Comparison of ENCODE assay signal across 9 cellular contexts in the genomic region with DNA sequence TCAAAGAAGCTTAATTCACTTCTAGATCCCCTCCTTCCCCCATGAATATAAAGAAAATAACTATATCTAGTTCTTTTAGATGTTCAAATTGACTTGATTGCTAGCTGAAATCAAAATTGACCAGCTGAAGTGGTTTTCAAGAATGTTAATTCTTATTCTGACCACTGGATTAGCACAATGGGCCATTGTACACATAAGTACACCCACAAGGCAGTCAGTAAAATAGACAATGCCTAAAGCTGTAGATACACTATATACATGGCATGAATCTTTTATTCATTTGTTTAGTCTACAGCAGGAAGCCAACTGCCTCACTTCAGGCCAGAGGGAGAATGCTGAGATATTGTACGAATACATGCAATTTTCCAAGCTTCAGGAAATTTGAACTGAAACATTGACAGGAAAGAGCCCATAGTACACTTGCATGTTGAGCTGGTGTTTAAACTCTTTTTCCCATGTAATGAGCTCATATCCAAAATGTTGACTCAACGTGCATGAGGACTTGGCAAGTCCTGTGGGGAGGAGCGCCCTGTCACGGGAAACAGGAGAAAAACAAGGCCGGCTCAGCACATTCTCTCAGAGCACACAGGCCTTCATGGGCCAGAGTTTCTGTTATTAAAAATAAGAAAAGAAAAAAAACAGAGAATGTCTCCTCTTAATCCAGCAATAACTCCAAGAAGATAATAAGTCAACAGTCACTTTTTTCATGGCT.
DNase-seq lines count a peak whose midpoint lies in the region; ATAC-seq and TF ChIP-seq lines count a peak whose summit lies in the region.
"Had no signal": no experiment of that assay in that cellular context is flagged by ENCODE, and none has a peak within 500 bp of the region (broad histone marks: within the 10 kb centered on the region; RNA-seq: fewer than 3 reads in every experiment).

No MANE protein-coding gene starts in this region.

- no peaks in the 10 kb centered on the region for H3K27me3 ChIP-seq in MG63
- no peaks in the 10 kb centered on the region for H3K27me3 ChIP-seq in right lobe of liver
- no peaks in the 10 kb centered on the region for H3K27me3 ChIP-seq in thyroid gland

- DNase-seq in MG63 (peak; percentile 84), dermis blood vessel endothelial cell (peak; percentile 44), right lobe of liver (peak; percentile 72 to 83 (median 81)), thyroid gland (peak; percentile 85 to 90), NOMO-1 (lab: John Stamatoyannopoulos, UW; ENCODE audit: unreplicated experiment in 2 of 2) (no peak), retina (no peak), NCI-H128 (lab: John Stamatoyannopoulos, UW; ENCODE audit: unreplicated experiment) (no peak)
- DNase-seq in stimulated activated CD4-positive, alpha-beta T cell treated with anti-CD3 and anti-CD28 coated beads, Interleukin-15, amount 100 ng/mL, for 24 hours = no peak
- DNase-seq: MM.1S had no signal

- TF ChIP-seq CTCF in right lobe of liver (IDR thresholded peaks at IDR 0.05) (no peak), thyroid gland (IDR thresholded peaks at IDR 0.05) (no peak)

- H3K27ac ChIP-seq in right lobe of liver (peak overlapping the region; percentile 13 to 62 (median 55)), thyroid gland (peak overlapping the region; percentile 67 to 87 (median 75))

- no peaks in the 10 kb centered on the region for H3K36me3 ChIP-seq in MG63
- H3K36me3 ChIP-seq in right lobe of liver = no peaks in the 10 kb centered on the region
- no peaks in the 10 kb centered on the region for H3K36me3 ChIP-seq in thyroid gland

- no peak overlapping the region for H3K4me3 ChIP-seq in MG63
- H3K4me3 ChIP-seq in right lobe of liver = no peak overlapping the region
- H3K4me3 ChIP-seq in thyroid gland (replicated peaks in 1 of 3) = no peak overlapping the region

- H3K9me3 ChIP-seq in MG63 (no peaks in the 10 kb centered on the region), right lobe of liver (no peaks in the 10 kb centered on the region), thyroid gland (no peaks in the 10 kb centered on the region)

- H3K4me1 ChIP-seq in right lobe of liver (peaks cover 0 to 11% (median 7%) of the 10 kb centered on the region in 4 donors), thyroid gland (peaks cover 6 to 13% of the 10 kb centered on the region in 2 donors)

- 20% methylated on average over 5 of the region's 5 CpGs for WGBS in right lobe of liver (ENCODE audit: insufficient coverage, low coverage, low lambda C conversion rate, missing lambda C conversion rate)
- WGBS in thyroid gland, 2 donors = 12 to 27% methylated on average over 5 of the region's 5 CpGs

- TF ChIP-seq POLR2A in right lobe of liver (IDR thresholded peaks at IDR 0.05) (no peak), thyroid gland (IDR thresholded peaks at IDR 0.05) (peak in 1 of 2 donors; percentile 42)

- ATAC-seq in right lobe of liver = peak; percentile 94 to 98 (median 98)

- intact Hi-C loops in right lobe of liver (cut with DNase I) (no loop called here), thyroid gland (cut with DNase I) (no loop called here)

Comparison
In these comparisons a context has a peak if more than half of its experiments do, and no peak if none do; other contexts are left out.
1. DNase-seq: peak in MG63 (single experiment), dermis blood vessel endothelial cell (single experiment), right lobe of liver (3 of 3) and thyroid gland (2 of 2); none in NOMO-1 (0 of 2), retina (single experiment), NCI-H128 (single experiment) and stimulated activated CD4-positive, alpha-beta T cell treated with anti-CD3 and anti-CD28 coated beads, Interleukin-15, amount 100 ng/mL, for 24 hours (single experiment).